Comparison of ENCODE assay signal across 13 cellular contexts in genomic region chr16:12262454-12263180, GRCh38.
DNase-seq lines count a peak whose midpoint lies in the region; ATAC-seq, FAIRE-seq and TF ChIP-seq lines count a peak whose summit lies in the region.
"Had no signal": no experiment of that assay in that cellular context is flagged by ENCODE, and none has a peak within 500 bp of the region (broad histone marks: within the 10 kb centered on the region; RNA-seq: fewer than 3 reads in every experiment).

No MANE protein-coding gene starts in this region.

- intact Hi-C loops in Right ventricle myocardium inferior (cut with DNase I): no loop called here
- intact Hi-C loops in upper lobe of right lung (cut with DNase I): no loop called here

- no peak for FAIRE-seq in GM12892 (lab: Jason Lieb, UNC)

- peaks cover 0 to 9% of the 10 kb centered on the region in 2 donors for H3K4me1 ChIP-seq in right atrium auricular region
- H3K4me1 ChIP-seq in RWPE2 (ENCODE audit: insufficient read depth, poor library complexity, severe bottlenecking): no peaks in the 10 kb centered on the region
- peaks cover 18% of the 10 kb centered on the region for H3K4me1 ChIP-seq in upper lobe of right lung
- H3K4me1 ChIP-seq: tibial artery had no signal

- H3K36me3 ChIP-seq in right atrium auricular region (no peaks in the 10 kb centered on the region), RWPE2 (ENCODE audit: low read depth) (no peaks in the 10 kb centered on the region), kidney epithelial cell (ENCODE audit: control insufficient read depth, insufficient read depth, low read length) (no peaks in the 10 kb centered on the region), upper lobe of right lung (no peaks in the 10 kb centered on the region)
- H3K36me3 ChIP-seq: tibial artery had no signal

- peak; percentile 33 for ATAC-seq in Right ventricle myocardium inferior
- ATAC-seq in RWPE2 (ENCODE audit: low read depth): no peak
- ATAC-seq in upper lobe of right lung: peak; percentile 18
- no peak for ATAC-seq in HG03135 (IDR thresholded peaks at IDR 0.05; ENCODE audit: unreplicated experiment)

- H3K4me3 ChIP-seq in right atrium auricular region: no peak overlapping the region
- H3K4me3 ChIP-seq in RWPE2 (ENCODE audit: severe bottlenecking): no peak overlapping the region
- H3K4me3 ChIP-seq in kidney epithelial cell (ENCODE audit: low read depth, low read length): no peak overlapping the region
- H3K4me3 ChIP-seq in upper lobe of right lung: no peak overlapping the region
- H3K4me3 ChIP-seq: tibial artery had no signal

- TF ChIP-seq CTCF in right atrium auricular region (IDR thresholded peaks at IDR 0.05) (no peak), RWPE2 (IDR thresholded peaks at IDR 0.05; ENCODE audit: poor library complexity, severe bottlenecking) (no peak), kidney epithelial cell (IDR thresholded peaks at IDR 0.05; ENCODE audit: insufficient read depth, low read length, poor library complexity, severe bottlenecking) (no peak), upper lobe of right lung (IDR thresholded peaks at IDR 0.05) (no peak)

- H3K27ac ChIP-seq in right atrium auricular region: no peak overlapping the region
- no peak overlapping the region for H3K27ac ChIP-seq in RWPE2 (ENCODE audit: poor library complexity, severe bottlenecking)
- no peak overlapping the region for H3K27ac ChIP-seq in upper lobe of right lung
- H3K27ac ChIP-seq: tibial artery had no signal

- no peak for DNase-seq in Right ventricle myocardium inferior (ENCODE audit: missing footprints)
- DNase-seq in right atrium auricular region (ENCODE audit: low spot score): no peak
- DNase-seq in RWPE2 (ENCODE audit: low spot score): peak; percentile 10
- DNase-seq in kidney epithelial cell (ENCODE audit: low read depth): peak; percentile 16
- no peak for DNase-seq in upper lobe of right lung
- no peak for DNase-seq in activated CD8-positive, alpha-beta memory T cell treated with anti-CD3 and anti-CD28 coated beads for 24 hours
- DNase-seq in GM12892 (ENCODE audit: insufficient read length): no peak
- DNase-seq: activated CD4-positive, alpha-beta T cell treated with anti-CD3 and anti-CD28 coated beads, Interleukin-2, amount 10 ng/mL, durations not matched to agents 7 days and 5 days; erythroblast; naive B cell; NCI-H1694 treated with DMSO at 0.1 percent for 48 hours; tibial artery had no signal

- TF ChIP-seq POLR2A in GM12892 (IDR thresholded peaks at IDR 0.05; ENCODE audit: low read depth, low read length): no peak

- H3K27me3 ChIP-seq in right atrium auricular region (no peaks in the 10 kb centered on the region), RWPE2 (ENCODE audit: insufficient read depth, poor library complexity, severe bottlenecking) (no peaks in the 10 kb centered on the region), kidney epithelial cell (ENCODE audit: control insufficient read depth, insufficient read depth, low read length) (no peaks in the 10 kb centered on the region), upper lobe of right lung (no peaks in the 10 kb centered on the region)
- H3K27me3 ChIP-seq: tibial artery had no signal

- H3K9me3 ChIP-seq in right atrium auricular region (no peaks in the 10 kb centered on the region), RWPE2 (ENCODE audit: severe bottlenecking) (no peaks in the 10 kb centered on the region), upper lobe of right lung (no peaks in the 10 kb centered on the region)
- H3K9me3 ChIP-seq: tibial artery had no signal

Comparison
In these comparisons a context has a peak if more than half of its experiments do, and no peak if none do; other contexts are left out.
1. ATAC-seq: peak in Right ventricle myocardium inferior (single experiment) and upper lobe of right lung (single experiment); none in RWPE2 (single experiment) and HG03135 (single experiment).
2. DNase-seq: peak in RWPE2 (single experiment) and kidney epithelial cell (single experiment); none in Right ventricle myocardium inferior (single experiment), right atrium auricular region (single experiment), upper lobe of right lung (single experiment), activated CD8-positive, alpha-beta memory T cell treated with anti-CD3 and anti-CD28 coated beads for 24 hours (single experiment) and GM12892 (single experiment).